Comparison of ENCODE assay signal across 37 cellular contexts in genomic region chr20:3692706-3693294, GRCh38. TPM values are rescaled to one million over a fixed set of nuclear protein-coding genes. Genes with fewer than 3 reads are reported as not detected.
"Had no signal": no experiment of that assay in that cellular context is flagged by ENCODE, and none has a peak within 500 bp of the region (broad histone marks: within the 10 kb centered on the region; RNA-seq: fewer than 3 reads in every experiment).

No MANE protein-coding gene starts in this region.

- H3K4me1 ChIP-seq: ascending aorta had no signal

- H3K27ac Mint-ChIP-seq: activated CD4-positive, alpha-beta T cell treated with anti-CD3 and anti-CD28 coated beads, Interleukin-2, amount 10 ng/mL, durations not matched to agents 24 days and 14 days; activated CD8-positive, alpha-beta T cell treated with anti-CD3 and anti-CD28 coated beads for 36 hours; activated naive CD8-positive, alpha-beta T cell treated with anti-CD3 and anti-CD28 coated beads, Interleukin-2, amount 10 ng/mL, durations not matched to agents 7 days and 5 days; activated T-cell treated with anti-CD3 and anti-CD28 coated beads, Interleukin-2, amount 50 U/mL, for 72 hours; activated T-helper 17 cell treated with anti-CD3 and anti-CD28 coated beads, Interleukin-2, amount 50 U/mL, for 72 hours had no signal

- H3K4me3 Mint-ChIP-seq: activated CD4-positive, alpha-beta T cell treated with anti-CD3 and anti-CD28 coated beads, Interleukin-2, amount 10 ng/mL, durations not matched to agents 24 days and 14 days; activated CD8-positive, alpha-beta T cell treated with anti-CD3 and anti-CD28 coated beads for 36 hours; activated naive CD8-positive, alpha-beta T cell treated with anti-CD3 and anti-CD28 coated beads, Interleukin-2, amount 10 ng/mL, durations not matched to agents 7 days and 5 days; activated T-cell treated with anti-CD3 and anti-CD28 coated beads, Interleukin-2, amount 50 U/mL, for 72 hours; activated T-helper 17 cell treated with anti-CD3 and anti-CD28 coated beads, Interleukin-2, amount 50 U/mL, for 72 hours; central memory CD8-positive, alpha-beta T cell had no signal

- H3K4me3 ChIP-seq: ascending aorta, cardiac muscle cell, MG63 had no signal

- ATAC-seq: activated CD8-positive, alpha-beta T cell treated with anti-CD3 and anti-CD28 coated beads for 36 hours; activated T-cell treated with anti-CD3 and anti-CD28 coated beads, Interleukin-2, amount 50 U/mL, for 72 hours; activated T-helper 17 cell treated with anti-CD3 and anti-CD28 coated beads, Interleukin-2, amount 50 U/mL, for 72 hours; PC-3; Right ventricle myocardium inferior had no signal

- H3K9me3 ChIP-seq: MG63 had no signal

- H3K4me1 Mint-ChIP-seq: activated CD4-positive, alpha-beta T cell treated with anti-CD3 and anti-CD28 coated beads, Interleukin-2, amount 10 ng/mL, durations not matched to agents 24 days and 14 days; activated naive CD8-positive, alpha-beta T cell treated with anti-CD3 and anti-CD28 coated beads, Interleukin-2, amount 10 ng/mL, durations not matched to agents 7 days and 5 days; activated T-helper 17 cell treated with anti-CD3 and anti-CD28 coated beads, Interleukin-2, amount 50 U/mL, for 72 hours; central memory CD8-positive, alpha-beta T cell had no signal

- H3K36me3 Mint-ChIP-seq: activated naive CD8-positive, alpha-beta T cell treated with anti-CD3 and anti-CD28 coated beads, Interleukin-2, amount 10 ng/mL, durations not matched to agents 7 days and 5 days had no signal

- H3K27ac ChIP-seq: ascending aorta, cardiac muscle cell, RWPE1, WERI-Rb-1 had no signal

- H3K36me3 ChIP-seq: ascending aorta, cardiac muscle cell, MG63, WERI-Rb-1 had no signal

- H3K9me3 Mint-ChIP-seq: activated CD4-positive, alpha-beta T cell treated with anti-CD3 and anti-CD28 coated beads, Interleukin-2, amount 10 ng/mL, durations not matched to agents 24 days and 14 days; activated CD8-positive, alpha-beta T cell treated with anti-CD3 and anti-CD28 coated beads for 36 hours; activated naive CD8-positive, alpha-beta T cell treated with anti-CD3 and anti-CD28 coated beads, Interleukin-2, amount 10 ng/mL, durations not matched to agents 7 days and 5 days; activated T-cell treated with anti-CD3 and anti-CD28 coated beads, Interleukin-2, amount 50 U/mL, for 72 hours; activated T-helper 17 cell treated with anti-CD3 and anti-CD28 coated beads, Interleukin-2, amount 50 U/mL, for 72 hours; central memory CD8-positive, alpha-beta T cell had no signal

- H3K27me3 ChIP-seq: ascending aorta, cardiac muscle cell, MG63 had no signal

- H3K27me3 Mint-ChIP-seq: activated CD4-positive, alpha-beta T cell treated with anti-CD3 and anti-CD28 coated beads, Interleukin-2, amount 10 ng/mL, durations not matched to agents 24 days and 14 days; activated CD8-positive, alpha-beta T cell treated with anti-CD3 and anti-CD28 coated beads for 36 hours; activated T-helper 17 cell treated with anti-CD3 and anti-CD28 coated beads, Interleukin-2, amount 50 U/mL, for 72 hours had no signal

- DNase-seq: activated CD4-positive, alpha-beta T cell treated with anti-CD3 and anti-CD28 coated beads, Interleukin-2, amount 10 ng/mL, durations not matched to agents 24 days and 14 days; activated CD4-positive, alpha-beta T cell treated with anti-CD3 and anti-CD28 coated beads, Interleukin-2, amount 50 U/mL, for 4 hours; activated CD8-positive, alpha-beta T cell treated with anti-CD3 and anti-CD28 coated beads for 36 hours; activated effector memory CD4-positive, alpha-beta T cell treated with anti-CD3 and anti-CD28 coated beads, Interleukin-2, amount 50 U/mL, for 16 hours; activated naive CD4-positive, alpha-beta T cell; activated naive CD4-positive, alpha-beta T cell treated with anti-CD3 and anti-CD28 coated beads, Interleukin-2, amount 50 U/mL, for 16 hours; activated naive CD8-positive, alpha-beta T cell treated with anti-CD3 and anti-CD28 coated beads, Interleukin-2, amount 10 ng/mL, durations not matched to agents 7 days and 5 days; activated T-cell treated with anti-CD3 and anti-CD28 coated beads, Interleukin-2, amount 50 U/mL, for 1 hour; activated T-cell treated with anti-CD3 and anti-CD28 coated beads, Interleukin-2, amount 50 U/mL, for 72 hours; amygdala; Karpas-422; KBM-7; MG63; NCI-H1048; NCI-H1436 treated with DMSO at 0.1 percent for 48 hours; NCI-H1694 treated with DMSO at 0.1 percent for 48 hours; NCI-H2029 treated with DMSO at 0.1 percent for 48 hours; NCI-H2107; NCI-H2171; NCI-H510A; NCI-H526; NCI-H748 treated with DMSO at 0.1 percent for 48 hours; NK-92 treated with Interleukin-12 subunit alpha and Interleukin-12 subunit beta, amount 100 ng/mL, for 24 hours; PC-3; T1000; WERI-Rb-1 had no signal

- FAIRE-seq: RCC 7860 had no signal

RNA-seq across cellular contexts. Expression of gene ADAM33, which starts 11.0 kb away (rescaled TPM):
- total RNA-seq: activated CD4-positive, alpha-beta T cell treated with anti-CD3 and anti-CD28 coated beads, Interleukin-2, amount 10 ng/mL, durations not matched to agents 24 days and 14 days; activated CD8-positive, alpha-beta memory T cell treated with anti-CD3 and anti-CD28 coated beads for 36 hours; activated CD8-positive, alpha-beta T cell treated with anti-CD3 and anti-CD28 coated beads for 36 hours; activated naive CD8-positive, alpha-beta T cell treated with anti-CD3 and anti-CD28 coated beads, Interleukin-2, amount 10 ng/mL, durations not matched to agents 7 days and 5 days; activated T-cell treated with anti-CD3 and anti-CD28 coated beads, Interleukin-2, amount 50 U/mL, for 72 hours; activated T-helper 17 cell treated with anti-CD3 and anti-CD28 coated beads, Interleukin-2, amount 50 U/mL, for 72 hours; T-helper 1 cell treated with Interleukin-12 subunit alpha and Interleukin-12 subunit beta and Interleukin-4 antibody, amounts not matched to agents 30 ng/mL and 1 ng/mL, for 36 hours; T-helper 2 cell treated with Interferon-gamma antibody and Interleukin-4, amounts not matched to agents 100 ng/mL and 5 ng/mL, for 36 hours had no signal

RNA-seq across cellular contexts. Expression of gene SIGLEC1, which starts 19.6 kb away (rescaled TPM):
- total RNA-seq: activated CD4-positive, alpha-beta T cell treated with anti-CD3 and anti-CD28 coated beads, Interleukin-2, amount 10 ng/mL, durations not matched to agents 24 days and 14 days; activated CD8-positive, alpha-beta memory T cell treated with anti-CD3 and anti-CD28 coated beads for 36 hours; activated CD8-positive, alpha-beta T cell treated with anti-CD3 and anti-CD28 coated beads for 36 hours; activated T-helper 17 cell treated with anti-CD3 and anti-CD28 coated beads, Interleukin-2, amount 50 U/mL, for 72 hours; cardiac muscle cell; PC-3; T-helper 1 cell treated with Interleukin-12 subunit alpha and Interleukin-12 subunit beta and Interleukin-4 antibody, amounts not matched to agents 30 ng/mL and 1 ng/mL, for 36 hours; T-helper 2 cell treated with Interferon-gamma antibody and Interleukin-4, amounts not matched to agents 100 ng/mL and 5 ng/mL, for 36 hours had no signal
- polyA plus RNA-seq: cardiac muscle cell had no signal

RNA-seq across cellular contexts. Expression of gene GFRA4, which starts 29.6 kb away (rescaled TPM):
- total RNA-seq: activated CD4-positive, alpha-beta T cell treated with anti-CD3 and anti-CD28 coated beads, Interleukin-2, amount 10 ng/mL, durations not matched to agents 24 days and 14 days; activated CD8-positive, alpha-beta memory T cell treated with anti-CD3 and anti-CD28 coated beads for 36 hours; activated CD8-positive, alpha-beta T cell treated with anti-CD3 and anti-CD28 coated beads for 36 hours; activated naive CD8-positive, alpha-beta T cell treated with anti-CD3 and anti-CD28 coated beads, Interleukin-2, amount 10 ng/mL, durations not matched to agents 7 days and 5 days; activated T-cell treated with anti-CD3 and anti-CD28 coated beads, Interleukin-2, amount 50 U/mL, for 72 hours; activated T-helper 17 cell treated with anti-CD3 and anti-CD28 coated beads, Interleukin-2, amount 50 U/mL, for 72 hours; ascending aorta; cardiac muscle cell; PC-3; Right ventricle myocardium inferior; T-helper 1 cell treated with Interleukin-12 subunit alpha and Interleukin-12 subunit beta and Interleukin-4 antibody, amounts not matched to agents 30 ng/mL and 1 ng/mL, for 36 hours; T-helper 2 cell treated with Interferon-gamma antibody and Interleukin-4, amounts not matched to agents 100 ng/mL and 5 ng/mL, for 36 hours had no signal
- polyA plus RNA-seq: adipose tissue, cardiac muscle cell had no signal

RNA-seq across cellular contexts. Expression of gene HSPA12B, which starts 39.7 kb away (rescaled TPM):
- total RNA-seq: activated CD4-positive, alpha-beta T cell treated with anti-CD3 and anti-CD28 coated beads, Interleukin-2, amount 10 ng/mL, durations not matched to agents 24 days and 14 days; activated CD8-positive, alpha-beta memory T cell treated with anti-CD3 and anti-CD28 coated beads for 36 hours; activated CD8-positive, alpha-beta T cell treated with anti-CD3 and anti-CD28 coated beads for 36 hours; activated naive CD8-positive, alpha-beta T cell treated with anti-CD3 and anti-CD28 coated beads, Interleukin-2, amount 10 ng/mL, durations not matched to agents 7 days and 5 days; activated T-cell treated with anti-CD3 and anti-CD28 coated beads, Interleukin-2, amount 50 U/mL, for 72 hours; activated T-helper 17 cell treated with anti-CD3 and anti-CD28 coated beads, Interleukin-2, amount 50 U/mL, for 72 hours; PC-3; T-helper 1 cell treated with Interleukin-12 subunit alpha and Interleukin-12 subunit beta and Interleukin-4 antibody, amounts not matched to agents 30 ng/mL and 1 ng/mL, for 36 hours; T-helper 2 cell treated with Interferon-gamma antibody and Interleukin-4, amounts not matched to agents 100 ng/mL and 5 ng/mL, for 36 hours had no signal
- polyA plus RNA-seq: cardiac muscle cell had no signal
